7 cellular contexts compared by ENCODE assay signal in the genomic region with DNA sequence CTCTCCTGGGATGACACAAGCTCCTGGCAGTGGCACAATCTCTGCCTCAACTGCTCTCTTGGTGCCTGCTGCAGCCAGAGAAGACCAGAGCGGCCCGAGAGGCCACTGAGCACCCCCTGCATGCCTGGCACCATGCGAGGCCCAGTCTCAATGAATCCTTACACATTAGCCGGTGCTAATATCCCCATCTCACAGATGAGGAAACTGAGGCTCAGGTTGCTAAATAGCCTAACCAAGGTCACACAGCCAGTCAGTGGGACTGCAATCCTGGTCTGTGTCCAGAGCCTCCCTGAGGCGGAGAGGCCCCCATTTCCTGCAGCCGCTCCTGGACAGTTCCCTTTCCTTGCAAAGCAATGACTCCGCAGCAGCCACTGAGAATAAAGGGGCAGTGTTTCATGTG.
"Had no signal": no experiment of that assay in that cellular context is flagged by ENCODE, and none has a peak within 500 bp of the region (broad histone marks: within the 10 kb centered on the region; RNA-seq: fewer than 3 reads in every experiment).

No MANE protein-coding gene starts in this region.

- H3K4me1 ChIP-seq: HAP-1 had no signal

- DNase-seq: H7, HFFc6, IMR-90, KBM-7 had no signal

- H3K27ac ChIP-seq: HL-60 had no signal

- H2AFZ ChIP-seq: GM23338 had no signal

- H3K4me2 ChIP-seq: GM23338 had no signal

- H3K9me3 Mint-ChIP-seq: GM23338, HFFc6 had no signal

- H3K9me3 ChIP-seq: HAP-1 had no signal

- H3K27ac Mint-ChIP-seq: GM23338, HFFc6 had no signal

- H3K36me3 ChIP-seq: HAP-1 had no signal

- H3K4me3 Mint-ChIP-seq: GM23338, HFFc6 had no signal

- H3K4me3 ChIP-seq: GM23338, HAP-1 had no signal
